ENCODE assay signal across 16 cellular contexts in the genomic region with DNA sequence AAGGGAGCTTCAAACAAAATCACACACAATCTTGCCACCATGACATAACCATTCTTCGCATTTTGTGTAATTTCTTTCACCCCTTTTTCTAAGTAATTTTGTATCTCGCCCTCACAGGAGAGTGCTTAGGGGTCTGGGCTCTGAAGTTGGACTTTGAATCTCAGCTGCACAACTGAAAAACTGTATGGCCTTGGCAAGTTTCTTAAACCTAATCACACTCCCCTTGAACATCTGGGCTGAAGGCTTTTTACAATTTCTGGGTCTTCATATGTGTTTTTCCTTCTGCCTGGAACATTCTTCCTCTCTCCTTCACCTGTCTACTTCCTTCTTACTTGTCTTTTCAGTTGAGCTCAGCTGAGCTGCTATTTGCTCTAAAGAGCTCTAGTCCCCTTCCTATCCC. TPM values are rescaled to one million over a fixed set of nuclear protein-coding genes. Genes with fewer than 3 reads are reported as not detected.
"Had no signal": no experiment of that assay in that cellular context is flagged by ENCODE, and none has a peak within 500 bp of the region (broad histone marks: within the 10 kb centered on the region; RNA-seq: fewer than 3 reads in every experiment).

No MANE protein-coding gene starts in this region.

- DNase-seq: activated B cell treated with CpG ODN at 0.5 μM for 24 hours; dorsolateral prefrontal cortex; esophagus squamous epithelium; foreskin fibroblast; glutamatergic neuron; left cardiac atrium; lower lobe of right lung; midbrain; nucleus accumbens; psoas muscle; sigmoid colon; stimulated activated CD4-positive, alpha-beta T cell treated with anti-CD3 and anti-CD28 coated beads, Interleukin-2, amount 100 ng/mL, for 24 hours; stimulated activated naive CD8-positive, alpha-beta T cell treated with anti-CD3 and anti-CD28 coated beads, Interleukin-15, Interleukin-2, amounts not matched to agents 100 U/mL and 50 U/mL, for 24 hours; testis; upper lobe of right lung had no signal

- FAIRE-seq: astrocyte had no signal

- H3K9me3 Mint-ChIP-seq: activated B cell treated with CpG ODN at 0.5 μM for 24 hours had no signal

- H3K27ac Mint-ChIP-seq: activated B cell treated with CpG ODN at 0.5 μM for 24 hours had no signal

- ATAC-seq: left cardiac atrium; lower lobe of right lung; psoas muscle; stimulated activated naive CD8-positive, alpha-beta T cell treated with anti-CD3 and anti-CD28 coated beads, Interleukin-15, Interleukin-2, amounts not matched to agents 100 U/mL and 50 U/mL, for 24 hours; upper lobe of right lung had no signal

- H3K27me3 Mint-ChIP-seq: activated B cell treated with CpG ODN at 0.5 μM for 24 hours had no signal

- H3K4me3 Mint-ChIP-seq: activated B cell treated with CpG ODN at 0.5 μM for 24 hours had no signal

RNA-seq across cellular contexts. Expression of gene CPB2, which starts 24.3 kb away (rescaled TPM):
- total RNA-seq: activated B cell treated with CpG ODN at 0.5 μM for 24 hours, astrocyte, esophagus squamous epithelium, left cardiac atrium, psoas muscle, sigmoid colon, testis had no signal
- polyA plus RNA-seq: psoas muscle, sigmoid colon had no signal
